Comparison of ENCODE assay signal across 10 cellular contexts in genomic region chr7:47582748-47583740, GRCh38. TPM values are rescaled to one million over a fixed set of nuclear protein-coding genes. Genes with fewer than 3 reads are reported as not detected.
DNase-seq lines count a peak whose midpoint lies in the region; ATAC-seq and TF ChIP-seq lines count a peak whose summit lies in the region.
"Had no signal": no experiment of that assay in that cellular context is flagged by ENCODE, and none has a peak within 500 bp of the region (broad histone marks: within the 10 kb centered on the region; RNA-seq: fewer than 3 reads in every experiment).

No MANE protein-coding gene starts in this region.

- H3K4me3 ChIP-seq in SJCRH30, result no peak overlapping the region
- no peak overlapping the region for H3K4me3 ChIP-seq in smooth muscle cell

- H3K4me1 ChIP-seq in ES-I3 (ENCODE audit: insufficient read depth, low read length), result peaks cover 20% of the 10 kb centered on the region
- peaks cover 23% of the 10 kb centered on the region for H3K4me1 ChIP-seq in SJCRH30
- H3K4me1 ChIP-seq in smooth muscle cell (ENCODE audit: low read depth), result peaks cover 16% of the 10 kb centered on the region

- H3K9me3 ChIP-seq in ES-I3 (ENCODE audit: control insufficient read depth, insufficient read depth, low read length) (no peaks in the 10 kb centered on the region), SJCRH30 (replicated peaks) (no peaks in the 10 kb centered on the region), smooth muscle cell (replicated peaks; ENCODE audit: low read depth) (no peaks in the 10 kb centered on the region)

- no peak for ATAC-seq in GM21367 (IDR thresholded peaks at IDR 0.05; ENCODE audit: unreplicated experiment)
- ATAC-seq: CD8-positive, alpha-beta T cell had no signal

- H3K27me3 ChIP-seq in SJCRH30 (no peaks in the 10 kb centered on the region), smooth muscle cell (ENCODE audit: low read depth) (no peaks in the 10 kb centered on the region)

- peak overlapping the region; percentile 98 for H3K4me2 ChIP-seq in smooth muscle cell

- H2AFZ ChIP-seq in smooth muscle cell (ENCODE audit: low read depth), result no peak overlapping the region

- H3K36me3 ChIP-seq in ES-I3 (ENCODE audit: insufficient read depth, low read length), result no peaks in the 10 kb centered on the region
- H3K36me3 ChIP-seq in SJCRH30, result no peaks in the 10 kb centered on the region
- H3K36me3 ChIP-seq in smooth muscle cell (ENCODE audit: low read depth), result no peaks in the 10 kb centered on the region

- peaks cover 30% of the 10 kb centered on the region for H3K79me2 ChIP-seq in smooth muscle cell (ENCODE audit: low read depth)

- TF ChIP-seq CTCF in smooth muscle cell (IDR thresholded peaks at IDR 0.05; ENCODE audit: borderline replicate concordance, insufficient read depth, poor library complexity, severe bottlenecking), result no peak

- H4K20me1 ChIP-seq in smooth muscle cell (ENCODE audit: low read depth), result no peaks in the 10 kb centered on the region

- H3K9ac ChIP-seq in ES-I3 (ENCODE audit: low read depth, low read length) (peak overlapping the region; percentile 64; the same call in 1 of the 2 replicates), smooth muscle cell (ENCODE audit: low read depth) (no peak overlapping the region)

- peaks cover 18% of the 10 kb centered on the region for H3F3A ChIP-seq in smooth muscle cell (ENCODE audit: low read depth)

- DNase-seq in SJCRH30, result peak; percentile 63 to 74
- peak; percentile 50 for DNase-seq in islet precursor cell
- DNase-seq in smooth muscle cell (lab: John Stamatoyannopoulos, UW; ENCODE audit: unreplicated experiment), result no peak
- DNase-seq in HT-29 (ENCODE audit: low spot score), result no peak
- DNase-seq in midbrain (lab: John Stamatoyannopoulos, UW), result no peak
- no peak for DNase-seq in COR-L47 (lab: John Stamatoyannopoulos, UW)
- DNase-seq: CD8-positive, alpha-beta T cell; cortex of kidney had no signal

- 84% methylated on average over 15 of the region's 15 CpGs for WGBS in smooth muscle cell (ENCODE audit: low lambda C conversion rate)

- H3K27ac ChIP-seq in SJCRH30, result no peak overlapping the region; the same call in 1 of the 2 replicates
- no peak overlapping the region for H3K27ac ChIP-seq in smooth muscle cell (ENCODE audit: low read depth)

RNA-seq across cellular contexts. Expression of gene TNS3, which starts 1.1 kb away (rescaled TPM):
- 57.6 and 65.1 TPM in 2 replicates for total RNA-seq in SJCRH30 (2014; rRNA removed; shearing (Covaris generic))
- 46.6 and 50.5 TPM in 2 replicates for total RNA-seq in smooth muscle cell
- 27.5 and 32.6 TPM in 2 replicates for polyA plus RNA-seq in smooth muscle cell
- 32.2 and 45.2 TPM in 2 replicates for total RNA-seq in HT-29 (2014; rRNA removed; shearing (Covaris generic))

Comparison
In these comparisons a context has a peak if more than half of its experiments do, and no peak if none do; other contexts are left out.
1. DNase-seq: peak in SJCRH30 (2 of 2) and islet precursor cell (single experiment); none in smooth muscle cell (single experiment), HT-29 (single experiment), midbrain (single experiment) and COR-L47 (single experiment).